ENCODE assay signal across 8 cellular contexts in the genomic region with DNA sequence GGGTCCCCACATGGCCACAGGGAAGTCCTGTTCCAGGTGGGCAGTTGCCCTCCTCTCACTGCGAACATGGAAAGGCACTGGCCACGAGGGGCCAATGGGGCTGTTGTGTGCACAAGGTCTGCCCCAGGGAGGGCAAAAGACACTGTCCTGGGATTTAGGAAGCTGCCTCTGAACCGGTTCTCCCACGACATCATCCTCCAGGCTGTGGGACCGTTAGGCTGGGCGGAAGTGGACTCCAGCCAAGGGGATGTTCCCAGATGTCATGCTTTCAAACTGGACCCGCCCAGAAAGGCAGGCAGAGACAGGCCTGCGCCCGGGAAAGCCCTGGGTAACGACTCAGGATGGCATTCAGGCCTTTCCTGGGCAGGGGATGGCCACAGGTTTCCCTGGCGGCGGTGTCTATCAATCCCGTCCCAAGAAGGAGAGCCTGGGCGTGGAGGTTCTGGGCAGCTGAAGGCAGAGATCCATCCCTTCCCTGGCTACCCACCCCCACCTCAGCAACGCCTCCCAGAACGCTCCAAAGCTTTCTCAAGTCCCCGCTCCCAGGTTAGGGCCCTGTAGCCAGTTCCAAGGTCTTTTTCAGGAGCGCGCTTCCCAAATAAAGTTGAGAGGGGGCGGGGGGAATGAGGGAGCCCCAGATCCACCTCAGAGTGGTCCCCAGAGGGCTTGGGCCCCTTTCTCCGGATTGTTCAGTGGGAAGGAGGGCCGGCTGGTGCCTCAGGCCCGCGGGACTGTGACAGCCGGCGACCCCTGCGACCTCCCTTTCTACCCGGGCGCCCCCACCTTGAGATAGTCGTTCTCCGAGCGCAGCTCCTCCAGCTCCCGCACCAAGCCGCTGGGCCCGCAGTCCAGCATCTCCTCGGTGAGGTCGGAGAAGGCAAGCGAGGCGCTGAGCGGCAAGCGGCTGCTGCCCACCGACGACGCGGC. TPM values are rescaled to one million over a fixed set of nuclear protein-coding genes. Genes with fewer than 3 reads are reported as not detected.
A peak's percentile ranks its signal among the peaks of the same experiment; 100 is the strongest.
DNase-seq lines count a peak whose midpoint lies in the region; ATAC-seq and TF ChIP-seq lines count a peak whose summit lies in the region.

No MANE protein-coding gene starts in this region.

- peak overlapping the region; percentile 48 for H2AFZ ChIP-seq in parathyroid adenoma

- intact Hi-C loops in heart right ventricle (cut with DNase I): loop anchor here in 8 of 10 donors (2.0 to 10.0 kb wide), 9 partner anchors 27 to 257 kb away; a partner anchor contains a TSS

- no peak for TF ChIP-seq CTCF in heart right ventricle (IDR thresholded peaks at IDR 0.05)
- no peak for TF ChIP-seq CTCF in parathyroid adenoma (IDR thresholded peaks at IDR 0.05)

- H3K27me3 ChIP-seq in heart right ventricle (peaks cover 0 to 7% (median 0%) of the 10 kb centered on the region in 7 donors), parathyroid adenoma (ENCODE audit: control insufficient read depth, insufficient read depth, low read length) (no peaks in the 10 kb centered on the region)

- H3K79me2 ChIP-seq in parathyroid adenoma: peaks cover 40% of the 10 kb centered on the region

- H3K4me3 Mint-ChIP-seq in T-helper 1 cell treated with Interleukin-12 subunit alpha and Interleukin-12 subunit beta and Interleukin-4 antibody, amounts not matched to agents 30 μg/mL and 1 μg/mL, for 36 hours: peak overlapping the region; percentile 25

- peak overlapping the region; percentile 17 for H3K9ac ChIP-seq in parathyroid adenoma

- DNase-seq in T-helper 1 cell (no peak), NCI-H2196 treated with DMSO at 0.1 percent for 48 hours (lab: John Stamatoyannopoulos, UW; ENCODE audit: unreplicated experiment) (peak; percentile 75), amniotic stem cell (lab: John Stamatoyannopoulos, UW) (peak; percentile 78), heart right ventricle (peak; percentile 82 to 92)

- H3K4me1 ChIP-seq in heart right ventricle: peaks cover 31 to 64% (median 59%) of the 10 kb centered on the region in 9 donors
- peaks cover 6% of the 10 kb centered on the region for H3K4me1 ChIP-seq in parathyroid adenoma

- no peaks in the 10 kb centered on the region for H3K9me3 Mint-ChIP-seq in T-helper 1 cell treated with Interleukin-12 subunit alpha and Interleukin-12 subunit beta and Interleukin-4 antibody, amounts not matched to agents 30 μg/mL and 1 μg/mL, for 36 hours

- no peak overlapping the region for H3K27ac Mint-ChIP-seq in T-helper 1 cell treated with Interleukin-12 subunit alpha and Interleukin-12 subunit beta and Interleukin-4 antibody, amounts not matched to agents 30 μg/mL and 1 μg/mL, for 36 hours

- H3K27me3 Mint-ChIP-seq in T-helper 1 cell treated with Interleukin-12 subunit alpha and Interleukin-12 subunit beta and Interleukin-4 antibody, amounts not matched to agents 30 μg/mL and 1 μg/mL, for 36 hours (ENCODE audit: low read depth): peaks cover 57% of the 10 kb centered on the region

- 7% methylated on average over 45 of the region's 45 CpGs for WGBS in heart right ventricle, 2 donors

- peak overlapping the region; percentile 46 to 84 (median 73) for H3K4me3 ChIP-seq in heart right ventricle
- H3K4me3 ChIP-seq in parathyroid adenoma (ENCODE audit: low read depth, low read length): peak overlapping the region; percentile 55

- H3K9me3 ChIP-seq in heart right ventricle (no peaks in the 10 kb centered on the region), parathyroid adenoma (ENCODE audit: control insufficient read depth, low read length) (no peaks in the 10 kb centered on the region)

- ATAC-seq in heart right ventricle (peak; percentile 61 to 84 (median 72)), GM19324 (IDR thresholded peaks at IDR 0.05; ENCODE audit: low FRiP score, unreplicated experiment) (no peak), HG02852 (IDR thresholded peaks at IDR 0.05; ENCODE audit: unreplicated experiment) (no peak)

- H3K36me3 ChIP-seq in heart right ventricle (peaks cover 0 to 11% (median 0%) of the 10 kb centered on the region in 9 donors), parathyroid adenoma (ENCODE audit: control insufficient read depth, insufficient read depth, low read length) (no peaks in the 10 kb centered on the region)

- H3K4me1 Mint-ChIP-seq in T-helper 1 cell treated with Interleukin-12 subunit alpha and Interleukin-12 subunit beta and Interleukin-4 antibody, amounts not matched to agents 30 μg/mL and 1 μg/mL, for 36 hours (ENCODE audit: low read depth): peaks cover 7% of the 10 kb centered on the region

- peaks cover 3% of the 10 kb centered on the region for H3K36me3 Mint-ChIP-seq in T-helper 1 cell treated with Interleukin-12 subunit alpha and Interleukin-12 subunit beta and Interleukin-4 antibody, amounts not matched to agents 30 μg/mL and 1 μg/mL, for 36 hours (ENCODE audit: low read depth)

- H3K27ac ChIP-seq in heart right ventricle: peak overlapping the region; percentile 82 to 95 (median 94)
- peak overlapping the region; percentile 71 for H3K27ac ChIP-seq in parathyroid adenoma

- H3K4me2 ChIP-seq in parathyroid adenoma (ENCODE audit: low read length): peak overlapping the region; percentile 78

RNA-seq across cellular contexts. Expression of a gene that starts 13.8 kb away (rescaled TPM):
- not detected for total RNA-seq in heart right ventricle
- polyA plus RNA-seq in heart right ventricle: under 1 TPM in 1 of 2 donors, not detected in 1; 0.01 TPM

Comparison
In these comparisons a context has a peak if more than half of its experiments do, and no peak if none do; other contexts are left out.
1. DNase-seq: peak in NCI-H2196 treated with DMSO at 0.1 percent for 48 hours (single experiment), amniotic stem cell (single experiment) and heart right ventricle (2 of 2); none in T-helper 1 cell (0 of 5).
2. ATAC-seq: peak in heart right ventricle (8 of 8); none in GM19324 (single experiment) and HG02852 (single experiment).